In genomic region chr1:202725541-202725940, GRCh38 we compare ENCODE assay signal across 14 cellular contexts. TPM values are rescaled to one million over a fixed set of nuclear protein-coding genes. Genes with fewer than 3 reads are reported as not detected.
DNase-seq lines count a peak whose midpoint lies in the region; ATAC-seq and TF ChIP-seq lines count a peak whose summit lies in the region.
"Had no signal": no experiment of that assay in that cellular context is flagged by ENCODE, and none has a peak within 500 bp of the region (broad histone marks: within the 10 kb centered on the region; RNA-seq: fewer than 3 reads in every experiment).

No MANE protein-coding gene starts in this region.

- H3K27ac ChIP-seq in CD8-positive, alpha-beta T cell (ENCODE audit: low read depth, low read length), result no peak overlapping the region
- H3K27ac ChIP-seq: C4-2B had no signal

- H3K36me3 Mint-ChIP-seq in CD8-positive, alpha-beta T cell, result peaks cover 42% of the 10 kb centered on the region
- peaks cover 7% of the 10 kb centered on the region for H3K36me3 Mint-ChIP-seq in T-helper 17 cell (ENCODE audit: low read depth)

- H3K27ac Mint-ChIP-seq in CD8-positive, alpha-beta T cell, result peak overlapping the region; percentile 0
- H3K27ac Mint-ChIP-seq in T-helper 17 cell, result peak overlapping the region; percentile 27

- no peak overlapping the region for H3K4me3 Mint-ChIP-seq in CD8-positive, alpha-beta T cell
- H3K4me3 Mint-ChIP-seq in T-helper 17 cell, result no peak overlapping the region
- H3K4me3 Mint-ChIP-seq: CD8-positive, alpha-beta memory T cell had no signal

- TF ChIP-seq CTCF in CD8-positive, alpha-beta T cell (IDR thresholded peaks at IDR 0.05), result no peak

- H3K4me1 ChIP-seq in CD8-positive, alpha-beta T cell (ENCODE audit: insufficient read depth, low read length), result no peaks in the 10 kb centered on the region
- H3K4me1 ChIP-seq: Caco-2 had no signal

- CTCF ChIA-PET in CD8-positive, alpha-beta T cell (lab: Charles Lee), result interaction anchor here (1.3 to 1.8 kb wide), 4 partner anchors 9 to 533 kb away, joined by 3 to 5 read pairs (median 4); partner anchors contain the start of gene LGR6

- DNase-seq in CD8-positive, alpha-beta T cell, result no peak
- DNase-seq in T-helper 17 cell, result no peak
- peak; percentile 69 for DNase-seq in kidney tubule cell (ENCODE audit: low spot score)
- peak; percentile 58 for DNase-seq in renal cortical epithelial cell (ENCODE audit: low read depth)
- no peak for DNase-seq in effector CD8-positive, alpha-beta T cell (lab: John Stamatoyannopoulos, UW)
- DNase-seq in T1000 (lab: John Stamatoyannopoulos, UW), result no peak
- DNase-seq: BE2C; Caco-2; CD8-positive, alpha-beta memory T cell; DND-41; GDM1 had no signal

- ATAC-seq in CD8-positive, alpha-beta T cell, result no peak
- ATAC-seq in T-helper 17 cell (no peak), GM18861 (IDR thresholded peaks at IDR 0.05; ENCODE audit: unreplicated experiment) (no peak)
- ATAC-seq: HCT116 had no signal

- no peaks in the 10 kb centered on the region for H3K4me1 Mint-ChIP-seq in CD8-positive, alpha-beta T cell (ENCODE audit: low read depth)
- peaks cover 2% of the 10 kb centered on the region for H3K4me1 Mint-ChIP-seq in T-helper 17 cell
- H3K4me1 Mint-ChIP-seq: CD8-positive, alpha-beta memory T cell had no signal

- POLR2A ChIA-PET in CD8-positive, alpha-beta T cell (lab: Charles Lee), result no interaction called here

- H3K9me3 ChIP-seq in CD8-positive, alpha-beta T cell (ENCODE audit: low read length), result no peaks in the 10 kb centered on the region
- no peaks in the 10 kb centered on the region for H3K9me3 ChIP-seq in T-helper 17 cell (ENCODE audit: control insufficient read depth, low read length, poor library complexity, severe bottlenecking)
- H3K9me3 ChIP-seq: BE2C, Caco-2 had no signal

- intact Hi-C loops in CD8-positive, alpha-beta T cell (cut with DNase I, micrococcal nuclease), result no loop called here

- no peaks in the 10 kb centered on the region for H3K27me3 Mint-ChIP-seq in CD8-positive, alpha-beta T cell (ENCODE audit: low read depth)
- H3K27me3 Mint-ChIP-seq in T-helper 17 cell, result no peaks in the 10 kb centered on the region
- H3K27me3 Mint-ChIP-seq: CD8-positive, alpha-beta memory T cell had no signal

- H3K4me3 ChIP-seq in CD8-positive, alpha-beta T cell (ENCODE audit: low read depth, low read length), result no peak overlapping the region

- H3K27me3 ChIP-seq in CD8-positive, alpha-beta T cell (ENCODE audit: insufficient read depth, low read length), result no peaks in the 10 kb centered on the region
- H3K27me3 ChIP-seq: BE2C had no signal

- no peaks in the 10 kb centered on the region for H3K9me3 Mint-ChIP-seq in CD8-positive, alpha-beta T cell
- H3K9me3 Mint-ChIP-seq: CD8-positive, alpha-beta memory T cell had no signal

- H3K36me3 ChIP-seq in CD8-positive, alpha-beta T cell (ENCODE audit: insufficient read depth, low read length), result peaks cover 27% of the 10 kb centered on the region

RNA-seq across cellular contexts. Expression of gene SYT2, which starts 15.3 kb away (rescaled TPM):
- total RNA-seq in CD8-positive, alpha-beta T cell, result not detected
- total RNA-seq in T-helper 17 cell (not detected), renal cortical epithelial cell (0.05 TPM in 1 of 2 replicates, not detected in the other)
- total RNA-seq: CD8-positive, alpha-beta memory T cell had no signal

Comparison
In these comparisons a context has a peak if more than half of its experiments do, and no peak if none do; other contexts are left out.
1. DNase-seq: peak in kidney tubule cell (single experiment) and renal cortical epithelial cell (single experiment); none in CD8-positive, alpha-beta T cell (0 of 7), T-helper 17 cell (0 of 3), effector CD8-positive, alpha-beta T cell (single experiment) and T1000 (single experiment).